ENCODE assay signal across 9 cellular contexts in genomic region chr17:21252289-21252874, GRCh38. TPM values are rescaled to one million over a fixed set of nuclear protein-coding genes. Genes with fewer than 3 reads are reported as not detected.
DNase-seq lines count a peak whose midpoint lies in the region; ATAC-seq lines count a peak whose summit lies in the region.
"Had no signal": no experiment of that assay in that cellular context is flagged by ENCODE, and none has a peak within 500 bp of the region (broad histone marks: within the 10 kb centered on the region; RNA-seq: fewer than 3 reads in every experiment).

No MANE protein-coding gene starts in this region.

- CTCF ChIA-PET in activated CD4-positive, alpha-beta memory T cell treated with anti-CD3 and anti-CD28 coated beads, Interleukin-2, amount 10 ng/mL, durations not matched to agents 7 days and 5 days (lab: Charles Lee), result no interaction called here

- H3K4me1 ChIP-seq in subcutaneous abdominal adipose tissue (ENCODE audit: control insufficient read depth in 5 of 5, insufficient read depth in 5 of 5, low read length in 5 of 5), result peaks cover 7 to 55% (median 48%) of the 10 kb centered on the region in 5 donors

- POLR2A ChIA-PET in activated CD4-positive, alpha-beta memory T cell treated with anti-CD3 and anti-CD28 coated beads, Interleukin-2, amount 10 ng/mL, durations not matched to agents 7 days and 5 days (lab: Charles Lee), result interaction anchor here (0.9 to 2.6 kb wide), 3 partner anchors 16 to 39 kb away, joined by 3 to 15 read pairs (median 4); partner anchors contain the start of gene TMEM11

- H3K4me3 ChIP-seq in subcutaneous abdominal adipose tissue (ENCODE audit: low read depth in 1 of 5, low read length in 5 of 5), result peak overlapping the region; percentile 65 to 78 (median 70)

- no peaks in the 10 kb centered on the region for H3K27me3 ChIP-seq in subcutaneous abdominal adipose tissue (ENCODE audit: control insufficient read depth in 5 of 5, insufficient read depth in 4 of 5, low read length in 5 of 5)

- H3K9ac ChIP-seq in subcutaneous abdominal adipose tissue (ENCODE audit: low read length in 5 of 5), result peak overlapping the region; percentile 53 to 86 (median 75)

- peaks cover 0 to 6% (median 5%) of the 10 kb centered on the region in 5 donors for H3K36me3 ChIP-seq in subcutaneous abdominal adipose tissue (ENCODE audit: control insufficient read depth in 5 of 5, insufficient read depth in 5 of 5, low read length in 5 of 5)

- H3K27ac Mint-ChIP-seq in T-helper 1 cell treated with Interleukin-12 subunit alpha and Interleukin-12 subunit beta and Interleukin-4 antibody, amounts not matched to agents 30 μg/mL and 1 μg/mL, for 36 hours, result no peak overlapping the region
- H3K27ac Mint-ChIP-seq in activated CD4-positive, alpha-beta memory T cell treated with anti-CD3 and anti-CD28 coated beads, Interleukin-2, amount 10 ng/mL, durations not matched to agents 7 days and 5 days, result no peak overlapping the region
- H3K27ac Mint-ChIP-seq in immature natural killer cell, result peak overlapping the region; percentile 60 to 92 (median 82)

- peaks cover 11% of the 10 kb centered on the region for H3K4me1 Mint-ChIP-seq in T-helper 1 cell treated with Interleukin-12 subunit alpha and Interleukin-12 subunit beta and Interleukin-4 antibody, amounts not matched to agents 30 μg/mL and 1 μg/mL, for 36 hours (ENCODE audit: low read depth)
- peaks cover 15% of the 10 kb centered on the region for H3K4me1 Mint-ChIP-seq in activated CD4-positive, alpha-beta memory T cell treated with anti-CD3 and anti-CD28 coated beads, Interleukin-2, amount 10 ng/mL, durations not matched to agents 7 days and 5 days
- peaks cover 30 to 35% of the 10 kb centered on the region in 2 donors for H3K4me1 Mint-ChIP-seq in immature natural killer cell

- no peak for ATAC-seq in HG03439 (IDR thresholded peaks at IDR 0.05; ENCODE audit: unreplicated experiment)

- peak overlapping the region; percentile 76 for H3K27ac ChIP-seq in subcutaneous abdominal adipose tissue (ENCODE audit: low read depth, low read length)
- H3K27ac ChIP-seq: C4-2B had no signal

- no peaks in the 10 kb centered on the region for H3K36me3 Mint-ChIP-seq in T-helper 1 cell treated with Interleukin-12 subunit alpha and Interleukin-12 subunit beta and Interleukin-4 antibody, amounts not matched to agents 30 μg/mL and 1 μg/mL, for 36 hours (ENCODE audit: low read depth)
- no peaks in the 10 kb centered on the region for H3K36me3 Mint-ChIP-seq in activated CD4-positive, alpha-beta memory T cell treated with anti-CD3 and anti-CD28 coated beads, Interleukin-2, amount 10 ng/mL, durations not matched to agents 7 days and 5 days (ENCODE audit: low read depth)
- H3K36me3 Mint-ChIP-seq in immature natural killer cell, result no peaks in the 10 kb centered on the region

- peaks cover 20% of the 10 kb centered on the region for H3K27me3 Mint-ChIP-seq in T-helper 1 cell treated with Interleukin-12 subunit alpha and Interleukin-12 subunit beta and Interleukin-4 antibody, amounts not matched to agents 30 μg/mL and 1 μg/mL, for 36 hours (ENCODE audit: low read depth)
- peaks cover 2% of the 10 kb centered on the region for H3K27me3 Mint-ChIP-seq in activated CD4-positive, alpha-beta memory T cell treated with anti-CD3 and anti-CD28 coated beads, Interleukin-2, amount 10 ng/mL, durations not matched to agents 7 days and 5 days
- H3K27me3 Mint-ChIP-seq in immature natural killer cell (ENCODE audit: low read depth in 3 of 3), result peaks cover 2 to 4% (median 4%) of the 10 kb centered on the region in 3 donors

- H3K9me3 Mint-ChIP-seq in T-helper 1 cell treated with Interleukin-12 subunit alpha and Interleukin-12 subunit beta and Interleukin-4 antibody, amounts not matched to agents 30 μg/mL and 1 μg/mL, for 36 hours, result no peaks in the 10 kb centered on the region
- H3K9me3 Mint-ChIP-seq in activated CD4-positive, alpha-beta memory T cell treated with anti-CD3 and anti-CD28 coated beads, Interleukin-2, amount 10 ng/mL, durations not matched to agents 7 days and 5 days, result no peaks in the 10 kb centered on the region
- no peaks in the 10 kb centered on the region for H3K9me3 Mint-ChIP-seq in immature natural killer cell

- H3K4me3 Mint-ChIP-seq in T-helper 1 cell treated with Interleukin-12 subunit alpha and Interleukin-12 subunit beta and Interleukin-4 antibody, amounts not matched to agents 30 μg/mL and 1 μg/mL, for 36 hours, result peak overlapping the region; percentile 75
- H3K4me3 Mint-ChIP-seq in activated CD4-positive, alpha-beta memory T cell treated with anti-CD3 and anti-CD28 coated beads, Interleukin-2, amount 10 ng/mL, durations not matched to agents 7 days and 5 days, result peak overlapping the region; percentile 65
- H3K4me3 Mint-ChIP-seq in immature natural killer cell, result peak overlapping the region; percentile 82 to 89 (median 84)

- H3K9me3 ChIP-seq in subcutaneous abdominal adipose tissue (ENCODE audit: control insufficient read depth in 5 of 5, low read length in 5 of 5), result no peaks in the 10 kb centered on the region

- DNase-seq in T-helper 1 cell, result no peak
- no peak for DNase-seq in activated CD4-positive, alpha-beta memory T cell treated with anti-CD3 and anti-CD28 coated beads, Interleukin-2, amount 10 ng/mL, durations not matched to agents 7 days and 5 days
- DNase-seq in immature natural killer cell, result no peak
- no peak for DNase-seq in UCSD-AML1 (lab: John Stamatoyannopoulos, UW; ENCODE audit: unreplicated experiment)
- no peak for DNase-seq in COR-L47 (lab: John Stamatoyannopoulos, UW)

RNA-seq across cellular contexts. Expression of gene NATD1, which starts 0.8 kb away (rescaled TPM):
- 1 to 10 TPM; 7.2 to 8.3 TPM for total RNA-seq in activated CD4-positive, alpha-beta memory T cell treated with anti-CD3 and anti-CD28 coated beads, Interleukin-2, amount 10 ng/mL, durations not matched to agents 7 days and 5 days
- 1 to 10 TPM in 2 of 3 donors, under 1 TPM in 1; 0.57 to 3.4 (median 2.5) TPM for polyA plus RNA-seq in immature natural killer cell

RNA-seq across cellular contexts. Expression of gene MAP2K3, which starts 32.1 kb away (rescaled TPM):
- 10 to 100 TPM; 74.2 to 76.0 TPM for total RNA-seq in activated CD4-positive, alpha-beta memory T cell treated with anti-CD3 and anti-CD28 coated beads, Interleukin-2, amount 10 ng/mL, durations not matched to agents 7 days and 5 days
- polyA plus RNA-seq in immature natural killer cell, result 100 to 1,000 TPM in 1 of 3 donors, 10 to 100 TPM in 2; 66.6 to 136 (median 93.9) TPM

RNA-seq across cellular contexts. Expression of gene TMEM11, which starts 38.4 kb away (rescaled TPM):
- 10 to 100 TPM; 23.2 to 23.3 TPM for total RNA-seq in activated CD4-positive, alpha-beta memory T cell treated with anti-CD3 and anti-CD28 coated beads, Interleukin-2, amount 10 ng/mL, durations not matched to agents 7 days and 5 days
- polyA plus RNA-seq in immature natural killer cell, result 10 to 100 TPM; 36.9 to 56.4 (median 44.2) TPM

Comparison
In these comparisons a context has a peak if more than half of its experiments do, and no peak if none do; other contexts are left out.
1. H3K27ac Mint-ChIP-seq: peak in immature natural killer cell (6 of 6); none in T-helper 1 cell treated with Interleukin-12 subunit alpha and Interleukin-12 subunit beta and Interleukin-4 antibody, amounts not matched to agents 30 μg/mL and 1 μg/mL, for 36 hours (single experiment) and activated CD4-positive, alpha-beta memory T cell treated with anti-CD3 and anti-CD28 coated beads, Interleukin-2, amount 10 ng/mL, durations not matched to agents 7 days and 5 days (single experiment).
2. Peak in every context shown above with its lines, with median percentiles within 50 percentile points of each other: H3K4me3 Mint-ChIP-seq.